Comparison of ENCODE assay signal across 10 cellular contexts in the genomic region with DNA sequence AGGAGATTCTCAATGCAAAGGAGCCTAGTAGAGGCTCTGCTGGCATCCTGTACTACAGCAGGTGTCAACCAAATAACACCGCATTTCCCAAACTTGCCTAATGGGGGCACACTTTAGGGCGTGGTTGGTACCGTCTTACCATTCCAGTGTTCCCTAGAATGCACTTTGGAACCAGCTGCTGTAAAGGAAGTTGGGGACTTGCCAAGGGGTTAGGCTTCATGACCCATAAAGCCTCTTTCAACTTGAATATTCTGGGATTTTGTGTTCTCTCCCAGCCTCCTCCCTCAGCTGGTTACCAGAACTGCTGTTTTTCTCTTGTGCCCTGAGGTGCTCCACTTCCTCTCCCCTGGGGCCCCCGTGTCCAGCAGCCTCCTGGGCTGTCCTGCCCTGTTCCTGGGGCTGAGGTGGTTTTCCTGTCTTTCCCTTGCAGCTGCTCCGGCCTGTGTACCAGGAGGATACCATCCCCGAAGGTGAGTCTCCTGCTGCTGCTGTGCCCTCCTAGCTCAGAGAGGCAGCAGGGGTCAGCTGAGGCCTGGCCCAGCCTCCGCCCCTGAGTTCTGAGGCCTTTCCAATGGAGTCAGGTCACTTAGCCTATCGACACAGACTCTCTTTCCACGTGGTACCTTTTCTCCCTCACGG. TPM values are rescaled to one million over a fixed set of nuclear protein-coding genes. Genes with fewer than 3 reads are reported as not detected.
DNase-seq lines count a peak whose midpoint lies in the region; ATAC-seq and TF ChIP-seq lines count a peak whose summit lies in the region.
"Had no signal": no experiment of that assay in that cellular context is flagged by ENCODE, and none has a peak within 500 bp of the region (broad histone marks: within the 10 kb centered on the region; RNA-seq: fewer than 3 reads in every experiment).

No MANE protein-coding gene starts in this region.

- peak in 1 of 2 donors; percentile 9 for TF ChIP-seq POLR2A in Peyer's patch (IDR thresholded peaks at IDR 0.05)

- H4K20me1 ChIP-seq in hepatocyte (ENCODE audit: insufficient read depth, poor library complexity, severe bottlenecking), result no peaks in the 10 kb centered on the region

- H3K4me1 ChIP-seq in Peyer's patch, result peaks cover 0 to 65% (median 7%) of the 10 kb centered on the region in 4 donors
- peaks cover 22% of the 10 kb centered on the region for H3K4me1 ChIP-seq in hepatocyte (ENCODE audit: insufficient read depth)

- 87% methylated on average over 10 of the region's 10 CpGs for WGBS in hepatocyte (ENCODE audit: low lambda C conversion rate, missing lambda C conversion rate)

- H3K9me3 ChIP-seq in Peyer's patch (no peaks in the 10 kb centered on the region), hepatocyte (ENCODE audit: low read depth) (no peaks in the 10 kb centered on the region)

- H3K4me2 ChIP-seq in hepatocyte, result no peak overlapping the region

- H3K79me2 ChIP-seq in hepatocyte, result no peaks in the 10 kb centered on the region

- no peak overlapping the region for H2AFZ ChIP-seq in hepatocyte

- peak; percentile 53 for TF ChIP-seq CTCF in 22Rv1 (IDR thresholded peaks at IDR 0.05)
- TF ChIP-seq CTCF in GM12873 (IDR thresholded peaks at IDR 0.05; ENCODE audit: insufficient read depth, low read depth, low read length, missing control alignments), result peak; percentile 59
- peak in 3 of 6 experiments; percentile 35 to 46 (median 35) for TF ChIP-seq CTCF in Peyer's patch (IDR thresholded peaks at IDR 0.05)
- TF ChIP-seq CTCF in hepatocyte (IDR thresholded peaks at IDR 0.05; ENCODE audit: poor library complexity), result peak; percentile 12

- H3K4me3 ChIP-seq in Peyer's patch (peak overlapping the region in 2 of 4 donors; percentile 30 to 48), hepatocyte (no peak overlapping the region)

- H3K27ac ChIP-seq in 22Rv1, result no peak overlapping the region
- peak overlapping the region in 3 of 4 donors; percentile 71 to 93 (median 84) for H3K27ac ChIP-seq in Peyer's patch
- H3K27ac ChIP-seq in hepatocyte, result peak overlapping the region; percentile 43

- H3K9me2 ChIP-seq in hepatocyte (replicated peaks; ENCODE audit: insufficient read depth), result no peaks in the 10 kb centered on the region

- DNase-seq in Peyer's patch (peak in 1 of 3 donors; percentile 81), hepatocyte (ENCODE audit: low spot score) (peak; percentile 43), NCI-H146 treated with DMSO at 0.1 percent for 48 hours (lab: John Stamatoyannopoulos, UW; ENCODE audit: unreplicated experiment) (no peak), NCI-H1930 (lab: John Stamatoyannopoulos, UW) (no peak)
- DNase-seq in activated CD4-positive, CD25-positive, alpha-beta regulatory T cell (lab: John Stamatoyannopoulos, UW), result no peak
- DNase-seq: effector memory CD8-positive, alpha-beta T cell; naive B cell had no signal

- ATAC-seq in HG02840 (IDR thresholded peaks at IDR 0.05; ENCODE audit: low FRiP score, unreplicated experiment), result no peak
- ATAC-seq: effector memory CD8-positive, alpha-beta T cell had no signal

- H3K36me3 ChIP-seq in Peyer's patch, result peaks cover 0 to 3% (median 0%) of the 10 kb centered on the region in 3 donors
- H3K36me3 ChIP-seq in hepatocyte (replicated peaks; ENCODE audit: insufficient read depth, low read depth), result no peaks in the 10 kb centered on the region

- no peaks in the 10 kb centered on the region for H3K27me3 ChIP-seq in Peyer's patch
- no peaks in the 10 kb centered on the region for H3K27me3 ChIP-seq in hepatocyte

RNA-seq across cellular contexts. Expression of gene RGS3, which starts 44.7 kb away (rescaled TPM):
- total RNA-seq in Peyer's patch (100 to 1,000 TPM in 2 of 4 donors, 10 to 100 TPM in 2; 55.3 to 113 (median 88.6) TPM), hepatocyte (47.0 and 48.0 TPM in 2 replicates)
- polyA plus RNA-seq in hepatocyte, result 62.7 and 78.2 TPM in 2 replicates
